Comparison of ENCODE assay signal across 18 cellular contexts in genomic region chr14:99146991-99147740, GRCh38.
DNase-seq lines count a peak whose midpoint lies in the region; ATAC-seq, FAIRE-seq and TF ChIP-seq lines count a peak whose summit lies in the region.
"Had no signal": no experiment of that assay in that cellular context is flagged by ENCODE, and none has a peak within 500 bp of the region (broad histone marks: within the 10 kb centered on the region; RNA-seq: fewer than 3 reads in every experiment).

No MANE protein-coding gene starts in this region.

- H3K23ac ChIP-seq in trophoblast cell (ENCODE audit: low read length) = no peak overlapping the region

- intact Hi-C loops in natural killer cell (cut with micrococcal nuclease) (no loop called here), MCF 10A (cut with micrococcal nuclease) (no loop called here), CD14-positive monocyte (cut with micrococcal nuclease) (no loop called here)

- H3K9me3 ChIP-seq in trophoblast cell (ENCODE audit: insufficient read depth, low read depth, low read length) = no peaks in the 10 kb centered on the region

- no peak overlapping the region for H3K4me3 ChIP-seq in trophoblast cell (ENCODE audit: low read depth, low read length)
- H3K4me3 ChIP-seq: BLaER1 treated with 17β-estradiol and CSF1 and Interleukin-3, amounts not matched to agents 10 nM and 100 nM had no signal

- TF ChIP-seq CTCF in natural killer cell (IDR thresholded peaks at IDR 0.05) = no peak
- TF ChIP-seq CTCF in MCF 10A (IDR thresholded peaks at IDR 0.05; ENCODE audit: unreplicated experiment) = no peak
- no peak for TF ChIP-seq CTCF in CD14-positive monocyte (IDR thresholded peaks at IDR 0.05)

- H3K79me2 ChIP-seq in trophoblast cell (ENCODE audit: control insufficient read depth, insufficient read depth, low read length, poor library complexity) = no peaks in the 10 kb centered on the region

- no peak overlapping the region for H3K27ac Mint-ChIP-seq in natural killer cell treated with Interleukin-12 subunit alpha and Interleukin-12 subunit beta and Interleukin-15 and Interleukin-18, amount 100 ng/mL, for 72 hours
- no peak overlapping the region for H3K27ac Mint-ChIP-seq in natural killer cell
- H3K27ac Mint-ChIP-seq in MCF 10A (ENCODE audit: low read depth, unreplicated experiment) = no peak overlapping the region
- no peak overlapping the region for H3K27ac Mint-ChIP-seq in CD14-positive monocyte
- H3K27ac Mint-ChIP-seq: CD4-positive, alpha-beta T cell; HFFc6 had no signal

- no peak overlapping the region for H2AK5ac ChIP-seq in trophoblast cell (ENCODE audit: low read length)

- H4K12ac ChIP-seq in trophoblast cell (ENCODE audit: low read depth, low read length) = no peak overlapping the region

- POLR2A ChIA-PET in MCF 10A (lab: Yijun Ruan, JAX) = no interaction called here

- no CpG with 5 or more reads among the region's 16 CpGs for whole genome bisulfite sequencing in trophoblast cell (ENCODE audit: extremely low coverage, insufficient coverage, insufficient read length)

- H3K36me3 Mint-ChIP-seq in natural killer cell treated with Interleukin-12 subunit alpha and Interleukin-12 subunit beta and Interleukin-15 and Interleukin-18, amount 100 ng/mL, for 72 hours = no peaks in the 10 kb centered on the region
- H3K36me3 Mint-ChIP-seq in natural killer cell = no peaks in the 10 kb centered on the region
- H3K36me3 Mint-ChIP-seq in MCF 10A (ENCODE audit: insufficient read depth, unreplicated experiment) = no peaks in the 10 kb centered on the region
- no peaks in the 10 kb centered on the region for H3K36me3 Mint-ChIP-seq in CD14-positive monocyte

- no peaks in the 10 kb centered on the region for H3K79me1 ChIP-seq in trophoblast cell (ENCODE audit: low read length)

- H3K9ac ChIP-seq in trophoblast cell (ENCODE audit: low read length) = peak overlapping the region; percentile 5
- H3K9ac ChIP-seq: BLaER1 treated with 17β-estradiol and CSF1 and Interleukin-3, amounts not matched to agents 10 nM and 100 nM had no signal

- H3K4ac ChIP-seq in trophoblast cell (ENCODE audit: low read depth, low read length) = no peak overlapping the region

- no peak overlapping the region for H4K91ac ChIP-seq in trophoblast cell (ENCODE audit: low read depth, low read length)

- H3K4me1 ChIP-seq in trophoblast cell (ENCODE audit: control insufficient read depth in 1 of 2, insufficient read depth in 2 of 2, low read length in 2 of 2) = peaks cover 3 to 5% of the 10 kb centered on the region in 2 experiments

- H3K27me3 ChIP-seq in trophoblast cell (ENCODE audit: insufficient read depth, low read length) = no peaks in the 10 kb centered on the region
- H3K27me3 ChIP-seq: BLaER1 treated with 17β-estradiol and CSF1 and Interleukin-3, amounts not matched to agents 10 nM and 100 nM had no signal

- no peak overlapping the region for H2BK5ac ChIP-seq in trophoblast cell (ENCODE audit: low read depth, low read length, poor library complexity)

- no peaks in the 10 kb centered on the region for H3K9me3 Mint-ChIP-seq in natural killer cell treated with Interleukin-12 subunit alpha and Interleukin-12 subunit beta and Interleukin-15 and Interleukin-18, amount 100 ng/mL, for 72 hours
- H3K9me3 Mint-ChIP-seq in natural killer cell (no peaks in the 10 kb centered on the region), MCF 10A (ENCODE audit: unreplicated experiment) (no peaks in the 10 kb centered on the region), CD14-positive monocyte (peaks cover 0 to 2% (median 0%) of the 10 kb centered on the region in 7 donors)
- H3K9me3 Mint-ChIP-seq: CD4-positive, alpha-beta T cell had no signal

- H3K18ac ChIP-seq in trophoblast cell (ENCODE audit: low read length) = no peak overlapping the region

- H3K14ac ChIP-seq in trophoblast cell (ENCODE audit: low read length) = no peak overlapping the region

- no peak overlapping the region for H3K27ac ChIP-seq in trophoblast cell (ENCODE audit: low read depth, low read length)
- H3K27ac ChIP-seq: BLaER1 treated with 17β-estradiol and CSF1 and Interleukin-3, amounts not matched to agents 10 nM and 100 nM; HL-60 had no signal

- no peaks in the 10 kb centered on the region for H3K36me3 ChIP-seq in trophoblast cell (ENCODE audit: control insufficient read depth in 1 of 2, insufficient read depth in 2 of 2, low read length in 2 of 2)
- H3K36me3 ChIP-seq: BLaER1 treated with 17β-estradiol and CSF1 and Interleukin-3, amounts not matched to agents 10 nM and 100 nM had no signal

- H3K4me1 Mint-ChIP-seq in natural killer cell treated with Interleukin-12 subunit alpha and Interleukin-12 subunit beta and Interleukin-15 and Interleukin-18, amount 100 ng/mL, for 72 hours (ENCODE audit: low read depth in 2 of 2) = peaks cover 3 to 5% of the 10 kb centered on the region in 2 donors
- H3K4me1 Mint-ChIP-seq in natural killer cell = no peaks in the 10 kb centered on the region
- H3K4me1 Mint-ChIP-seq in MCF 10A (ENCODE audit: insufficient read depth, unreplicated experiment) = no peaks in the 10 kb centered on the region
- no peaks in the 10 kb centered on the region for H3K4me1 Mint-ChIP-seq in CD14-positive monocyte

- H3K4me3 Mint-ChIP-seq in natural killer cell treated with Interleukin-12 subunit alpha and Interleukin-12 subunit beta and Interleukin-15 and Interleukin-18, amount 100 ng/mL, for 72 hours = no peak overlapping the region
- H3K4me3 Mint-ChIP-seq in natural killer cell (no peak overlapping the region), MCF 10A (ENCODE audit: unreplicated experiment) (no peak overlapping the region), CD14-positive monocyte (no peak overlapping the region)
- H3K4me3 Mint-ChIP-seq: CD4-positive, alpha-beta T cell; HFFc6 had no signal

- H2BK12ac ChIP-seq in trophoblast cell (ENCODE audit: low read length) = no peak overlapping the region

- H2AFZ ChIP-seq in trophoblast cell (ENCODE audit: insufficient read depth, low read length, poor library complexity) = no peak overlapping the region

- no peak for ATAC-seq in natural killer cell treated with Interleukin-12 subunit alpha and Interleukin-12 subunit beta and Interleukin-15 and Interleukin-18, amount 100 ng/mL, for 72 hours
- ATAC-seq in natural killer cell = no peak

- H4K8ac ChIP-seq in trophoblast cell (ENCODE audit: low read depth, low read length) = no peak overlapping the region

- FAIRE-seq in urothelium cell line (lab: Jason Lieb, UNC) = no peak
- FAIRE-seq: G401.6, GM12891, H1 had no signal

- peaks cover 0 to 10% of the 10 kb centered on the region in 2 donors for H3K27me3 Mint-ChIP-seq in natural killer cell treated with Interleukin-12 subunit alpha and Interleukin-12 subunit beta and Interleukin-15 and Interleukin-18, amount 100 ng/mL, for 72 hours
- H3K27me3 Mint-ChIP-seq in natural killer cell (ENCODE audit: low read depth in 2 of 2) (peaks cover 6 to 11% of the 10 kb centered on the region in 2 donors), MCF 10A (ENCODE audit: insufficient read depth, unreplicated experiment) (peaks cover 31% of the 10 kb centered on the region), CD14-positive monocyte (ENCODE audit: low read depth in 3 of 3) (peaks cover 3 to 14% (median 14%) of the 10 kb centered on the region in 3 donors)
- H3K27me3 Mint-ChIP-seq: CD4-positive, alpha-beta T cell had no signal

- no peak overlapping the region for H2BK120ac ChIP-seq in trophoblast cell (ENCODE audit: insufficient read depth, low read length, poor library complexity)

- CTCF ChIA-PET in MCF 10A (lab: Yijun Ruan, JAX) = interaction anchor here (0.6 to 1.1 kb wide), 2 partner anchors 114 to 1168 kb away, joined by 3 read pairs; no protein-coding TSS in a partner anchor

- H3K4me2 ChIP-seq in trophoblast cell (ENCODE audit: low read length) = no peak overlapping the region
- H3K4me2 ChIP-seq: BLaER1 treated with 17β-estradiol and CSF1 and Interleukin-3, amounts not matched to agents 10 nM and 100 nM had no signal

- BruUV-seq in MCF 10A (replicated peaks; lab: Mats Ljungman, UMichigan) = no TSS peak

- DNase-seq in natural killer cell treated with Interleukin-12 subunit alpha and Interleukin-12 subunit beta and Interleukin-15 and Interleukin-18, amount 100 ng/mL, for 72 hours (ENCODE audit: low spot score) = peak; percentile 46
- DNase-seq in natural killer cell (no peak), islet precursor cell (peak; percentile 40), trophoblast cell (no peak), urothelium cell line (ENCODE audit: low spot score) (no peak), MCF 10A (ENCODE audit: unreplicated experiment) (no peak), CD14-positive monocyte (ENCODE audit: low spot score) (no peak)
- DNase-seq in stimulated activated naive CD4-positive, alpha-beta T cell (lab: John Stamatoyannopoulos, UW) = no peak
- DNase-seq: ACHN; CD4-positive, alpha-beta T cell; DMS79; HCEC 1CT; HFFc6 had no signal

Comparison
In these comparisons a context has a peak if more than half of its experiments do, and no peak if none do; other contexts are left out.
1. DNase-seq: peak in natural killer cell treated with Interleukin-12 subunit alpha and Interleukin-12 subunit beta and Interleukin-15 and Interleukin-18, amount 100 ng/mL, for 72 hours (single experiment) and islet precursor cell (single experiment); none in natural killer cell (single experiment), trophoblast cell (0 of 2), urothelium cell line (single experiment), stimulated activated naive CD4-positive, alpha-beta T cell (0 of 6), MCF 10A (single experiment) and CD14-positive monocyte (single experiment).